ENCODE assay signal across 9 cellular contexts in the genomic region with DNA sequence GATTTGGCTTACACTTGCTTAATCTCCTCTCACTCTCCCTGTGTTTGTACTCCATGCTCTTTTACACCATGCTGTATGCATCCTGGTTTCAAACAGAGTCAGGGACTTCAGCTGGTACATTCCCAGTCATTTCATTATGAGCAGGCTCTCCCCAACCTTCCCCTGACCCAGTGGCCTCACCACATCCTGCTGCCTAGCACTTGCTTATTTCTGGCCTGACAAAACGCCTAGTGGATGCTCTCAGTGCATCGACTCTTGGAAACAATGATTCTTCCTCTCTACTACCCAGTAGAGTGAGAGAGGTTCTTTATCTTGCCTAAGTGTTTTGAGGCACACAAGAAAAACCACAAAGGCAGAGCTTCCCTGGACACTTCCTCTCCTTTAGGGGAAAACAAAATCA.
DNase-seq lines count a peak whose midpoint lies in the region; ATAC-seq and TF ChIP-seq lines count a peak whose summit lies in the region.
"Had no signal": no experiment of that assay in that cellular context is flagged by ENCODE, and none has a peak within 500 bp of the region (broad histone marks: within the 10 kb centered on the region; RNA-seq: fewer than 3 reads in every experiment).

No MANE protein-coding gene starts in this region.

- TF ChIP-seq POLR2A in thyroid gland (IDR thresholded peaks at IDR 0.05): no peak

- H3K4me1 ChIP-seq in right cardiac atrium (ENCODE audit: control insufficient read depth, insufficient read depth, low read length) (peaks cover 3% of the 10 kb centered on the region), thyroid gland (peaks cover 30 to 37% of the 10 kb centered on the region in 2 donors)
- H3K4me1 ChIP-seq in CD4-positive, alpha-beta memory T cell (ENCODE audit: insufficient read depth, low read length): peaks cover 6% of the 10 kb centered on the region

- DNase-seq in ACHN (peak; percentile 38), right cardiac atrium (no peak), NCI-H82 treated with DMSO at 0.1 percent for 48 hours (lab: John Stamatoyannopoulos, UW; ENCODE audit: unreplicated experiment) (no peak), thyroid gland (no peak)
- DNase-seq in T-helper 2 cell treated with Interferon-gamma antibody and Interleukin-4, amounts not matched to agents 5 μg/mL and 100 μg/mL, for 36 hours (ENCODE audit: low spot score): peak; percentile 69
- no peak for DNase-seq in CD4-positive, alpha-beta memory T cell

- no peaks in the 10 kb centered on the region for H3K27me3 ChIP-seq in right cardiac atrium (ENCODE audit: control insufficient read depth, insufficient read depth)
- H3K27me3 ChIP-seq in thyroid gland: no peaks in the 10 kb centered on the region
- H3K27me3 ChIP-seq in CD4-positive, alpha-beta memory T cell (ENCODE audit: insufficient read depth, low read length): peaks cover 9% of the 10 kb centered on the region
- H3K27me3 ChIP-seq: cardiac muscle cell had no signal

- H3K36me3 Mint-ChIP-seq in T-helper 2 cell treated with Interferon-gamma antibody and Interleukin-4, amounts not matched to agents 5 μg/mL and 100 μg/mL, for 36 hours (ENCODE audit: low read depth): no peaks in the 10 kb centered on the region
- H3K36me3 Mint-ChIP-seq in CD4-positive, alpha-beta memory T cell: no peaks in the 10 kb centered on the region

- intact Hi-C loops in right cardiac atrium (cut with DNase I) (loop anchor here (2.0 to 10.0 kb wide), 5 partner anchors 63 to 416 kb away; partner anchors contain the start of gene CAV1 (in 1 of the 4)), thyroid gland (cut with DNase I) (loop anchor here (5.0 kb wide), 1 partner anchor 331 kb away; no protein-coding TSS in a partner anchor)
- intact Hi-C loops in CD4-positive, alpha-beta memory T cell (cut with micrococcal nuclease): loop anchor here (5.0 kb wide), 1 partner anchor 351 kb away; no protein-coding TSS in a partner anchor

- peak overlapping the region; percentile 3 for H3K27ac ChIP-seq in right cardiac atrium (ENCODE audit: low read length)
- H3K27ac ChIP-seq in thyroid gland: peak overlapping the region in 1 of 3 donors; percentile 10
- H3K27ac ChIP-seq in CD4-positive, alpha-beta memory T cell (ENCODE audit: low read depth, low read length): no peak overlapping the region
- H3K27ac ChIP-seq: cardiac muscle cell had no signal

- H3K27ac Mint-ChIP-seq in T-helper 2 cell treated with Interferon-gamma antibody and Interleukin-4, amounts not matched to agents 5 μg/mL and 100 μg/mL, for 36 hours: peak overlapping the region; percentile 38
- H3K27ac Mint-ChIP-seq in CD4-positive, alpha-beta memory T cell: peak overlapping the region in 1 of 7 donors; percentile 59

- POLR2A ChIA-PET in CD4-positive, alpha-beta memory T cell (lab: Charles Lee; ENCODE audit: partially characterized antibody): no interaction called here

- no peaks in the 10 kb centered on the region for H3K9me3 Mint-ChIP-seq in T-helper 2 cell treated with Interferon-gamma antibody and Interleukin-4, amounts not matched to agents 5 μg/mL and 100 μg/mL, for 36 hours
- no peaks in the 10 kb centered on the region for H3K9me3 Mint-ChIP-seq in CD4-positive, alpha-beta memory T cell

- in situ Hi-C loops in ACHN (cut with HindIII; ENCODE audit: low pct_ligation_motif_present, low pct_unique_long_range_greater_than_20kb, low sequenced_read_pairs): loop anchor here (25.0 kb wide), 2 partner anchors 224 to 426 kb away; no protein-coding TSS in a partner anchor

- WGBS in right cardiac atrium: 8% methylated on average over 2 of the region's 2 CpGs
- WGBS in thyroid gland, 2 donors: 29 to 45% methylated on average over 2 of the region's 2 CpGs

- H3K4me3 ChIP-seq in right cardiac atrium (ENCODE audit: low read length): no peak overlapping the region
- no peak overlapping the region for H3K4me3 ChIP-seq in thyroid gland (replicated peaks in 1 of 3)
- H3K4me3 ChIP-seq in CD4-positive, alpha-beta memory T cell (ENCODE audit: low read length in 2 of 2): no peak overlapping the region
- H3K4me3 ChIP-seq: cardiac muscle cell had no signal

- no peaks in the 10 kb centered on the region for H3K9me3 ChIP-seq in right cardiac atrium (ENCODE audit: control insufficient read depth, low read length)
- H3K9me3 ChIP-seq in thyroid gland: no peaks in the 10 kb centered on the region
- H3K9me3 ChIP-seq in CD4-positive, alpha-beta memory T cell (ENCODE audit: control insufficient read depth in 1 of 2, low read length in 2 of 2): no peaks in the 10 kb centered on the region

- no peak for TF ChIP-seq CTCF in thyroid gland (IDR thresholded peaks at IDR 0.05)

- CTCF ChIA-PET in CD4-positive, alpha-beta memory T cell (lab: Charles Lee; ENCODE audit: partially characterized antibody): interaction anchor here (0.6 to 3.5 kb wide), 8 partner anchors 9 to 417 kb away, joined by 3 to 29 read pairs (median 4); no protein-coding TSS in a partner anchor

- H3K27me3 Mint-ChIP-seq in T-helper 2 cell treated with Interferon-gamma antibody and Interleukin-4, amounts not matched to agents 5 μg/mL and 100 μg/mL, for 36 hours (ENCODE audit: low read depth): peaks cover 21% of the 10 kb centered on the region
- H3K27me3 Mint-ChIP-seq in CD4-positive, alpha-beta memory T cell: peaks cover 13 to 18% of the 10 kb centered on the region in 2 donors

- peaks cover 20% of the 10 kb centered on the region for H3K4me1 Mint-ChIP-seq in T-helper 2 cell treated with Interferon-gamma antibody and Interleukin-4, amounts not matched to agents 5 μg/mL and 100 μg/mL, for 36 hours (ENCODE audit: low read depth)
- H3K4me1 Mint-ChIP-seq in CD4-positive, alpha-beta memory T cell: peaks cover 10 to 24% (median 18%) of the 10 kb centered on the region in 4 donors

- ATAC-seq in GM18867 (IDR thresholded peaks at IDR 0.05; ENCODE audit: unreplicated experiment) (peak; percentile 41), HG03064 (IDR thresholded peaks at IDR 0.05; ENCODE audit: low read depth, unreplicated experiment) (peak; percentile 45), right cardiac atrium (peak; percentile 56 to 69)

- no peak overlapping the region for H3K4me3 Mint-ChIP-seq in T-helper 2 cell treated with Interferon-gamma antibody and Interleukin-4, amounts not matched to agents 5 μg/mL and 100 μg/mL, for 36 hours
- no peak overlapping the region for H3K4me3 Mint-ChIP-seq in CD4-positive, alpha-beta memory T cell

- H3K36me3 ChIP-seq in thyroid gland: no peaks in the 10 kb centered on the region
- no peaks in the 10 kb centered on the region for H3K36me3 ChIP-seq in CD4-positive, alpha-beta memory T cell (ENCODE audit: insufficient read depth, low read length)
- H3K36me3 ChIP-seq: cardiac muscle cell had no signal

Comparison
In these comparisons a context has a peak if more than half of its experiments do, and no peak if none do; other contexts are left out.
1. DNase-seq: peak in ACHN (single experiment) and T-helper 2 cell treated with Interferon-gamma antibody and Interleukin-4, amounts not matched to agents 5 μg/mL and 100 μg/mL, for 36 hours (single experiment); none in right cardiac atrium (0 of 3), NCI-H82 treated with DMSO at 0.1 percent for 48 hours (single experiment), thyroid gland (0 of 2) and CD4-positive, alpha-beta memory T cell (0 of 5).
2. Peak in every context shown above with its lines, with median percentiles within 50 percentile points of each other: ATAC-seq.